26 cellular contexts compared by ENCODE assay signal in the genomic region with DNA sequence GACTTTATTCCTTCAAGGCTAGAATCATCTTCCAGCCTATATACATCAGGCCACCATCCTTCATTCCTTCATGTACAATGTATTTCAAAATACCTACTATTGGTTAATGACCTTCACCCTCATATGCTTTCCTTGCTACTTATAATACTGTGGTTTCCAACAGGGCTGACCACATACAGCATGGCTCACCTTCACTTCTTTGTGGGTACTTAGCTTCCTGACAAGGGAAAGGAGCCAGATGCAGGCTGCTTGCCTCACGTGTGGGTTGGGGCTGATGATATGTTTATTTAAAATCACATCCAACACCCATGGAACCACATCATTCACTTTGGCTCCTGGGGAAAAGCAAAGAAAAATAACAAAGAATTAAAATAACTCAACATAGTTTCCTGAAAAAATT.
"Had no signal": no experiment of that assay in that cellular context is flagged by ENCODE, and none has a peak within 500 bp of the region (broad histone marks: within the 10 kb centered on the region; RNA-seq: fewer than 3 reads in every experiment).

No MANE protein-coding gene starts in this region.

- H3K4me3 ChIP-seq: body of pancreas, colonic mucosa had no signal

- DNase-seq: activated CD4-positive, alpha-beta memory T cell treated with anti-CD3 and anti-CD28 coated beads for 36 hours; activated CD4-positive, alpha-beta T cell treated with anti-CD3 and anti-CD28 coated beads for 36 hours; activated CD4-positive, alpha-beta T cell treated with anti-CD3 and anti-CD28 coated beads, Interleukin-2, amount 10 ng/mL, durations not matched to agents 24 days and 14 days; activated CD4-positive, CD25-positive, alpha-beta regulatory T cell; activated CD4-positive, CD25-positive, alpha-beta regulatory T cell treated with anti-CD3 and anti-CD28 coated beads, Interleukin-2, amount 50 U/mL, for 72 hours; activated CD8-positive, alpha-beta memory T cell treated with anti-CD3 and anti-CD28 coated beads, Interleukin-2, amount 10 ng/mL, durations not matched to agents 7 days and 5 days; activated CD8-positive, alpha-beta memory T cell treated with anti-CD3 and anti-CD28 coated beads, Interleukin-2, amount 50 U/mL, for 4 hours; activated CD8-positive, alpha-beta T cell treated with anti-CD3 and anti-CD28 coated beads, Interleukin-2, amount 10 ng/mL, durations not matched to agents 7 days and 5 days; activated gamma-delta T cell; activated naive CD4-positive, alpha-beta T cell; activated naive CD4-positive, alpha-beta T cell treated with anti-CD3 and anti-CD28 coated beads, Interleukin-2, amount 10 ng/mL, durations not matched to agents 7 days and 5 days; activated naive CD8-positive, alpha-beta T cell treated with anti-CD3 and anti-CD28 coated beads, Interleukin-2, amount 10 ng/mL, durations not matched to agents 7 days and 5 days; activated T-cell treated with anti-CD3 and anti-CD28 coated beads, Interleukin-2, amount 50 U/mL, for 1 hour; activated T-cell treated with anti-CD3 and anti-CD28 coated beads, Interleukin-2, amount 50 U/mL, for 48 hours; amniotic stem cell; anterior cingulate cortex; body of pancreas; caudate nucleus; colonic mucosa; effector CD8-positive, alpha-beta T cell; foreskin fibroblast; head of caudate nucleus; hippocampal formation; T-helper 1 cell; T-helper 17 cell; T1000 had no signal
